1 cellular context compared by ENCODE assay signal in genomic region chr13:68056816-68057710, GRCh38.
TF ChIP-seq lines count a peak whose summit lies in the region.

No MANE protein-coding gene starts in this region.

TF ChIP-seq in IMR-90, 13 proteins besides CTCF, POLR2A, EP300 and RAD21 (continued from another document):
- TF ChIP-seq CHD1 (IDR thresholded peaks at IDR 0.05; ENCODE audit: low read depth, low read length) (no peak), FOS (IDR thresholded peaks at IDR 0.05; ENCODE audit: low read depth, low read length) (no peak), MAZ (IDR thresholded peaks at IDR 0.05; ENCODE audit: borderline replicate concordance, low read depth, low read length) (no peak), CEBPB (IDR thresholded peaks at IDR 0.05; ENCODE audit: low read depth, low read length) (no peak), USF2 (IDR thresholded peaks at IDR 0.05; ENCODE audit: low read depth, low read length) (no peak), SMC3 (IDR thresholded peaks at IDR 0.05; ENCODE audit: low read depth, low read length) (no peak), MXI1 (IDR thresholded peaks at IDR 0.05; ENCODE audit: borderline replicate concordance, low read depth, low read length) (no peak)
